ENCODE assay signal across 21 cellular contexts in genomic region chr14:29271669-29272068, GRCh38.
"Had no signal": no experiment of that assay in that cellular context is flagged by ENCODE, and none has a peak within 500 bp of the region (broad histone marks: within the 10 kb centered on the region; RNA-seq: fewer than 3 reads in every experiment).

No MANE protein-coding gene starts in this region.

- DNase-seq: Karpas-422, KG1, MG63, NCI-H1092, NCI-H1105 treated with DMSO at 0.1 percent for 48 hours, NCI-H1417 treated with DMSO at 0.1 percent for 48 hours, NCI-H146, NCI-H187 treated with DMSO at 0.1 percent for 48 hours, NCI-H2029 treated with DMSO at 0.1 percent for 48 hours, NCI-H345, NCI-H510A, NCI-H524 treated with DMSO at 0.1 percent for 48 hours, NCI-H69, NCI-H774, SHP77, SK-N-SH, SW 1271, T-cell, T-helper 17 cell had no signal

- ATAC-seq: Panc1, T-cell, T-helper 17 cell had no signal

- H3K4me2 ChIP-seq: SK-N-SH had no signal

- H3K9ac ChIP-seq: SK-N-SH had no signal

- H3K27ac ChIP-seq: RWPE1 had no signal

- H3K9me2 ChIP-seq: SK-N-SH had no signal

- H3K36me3 ChIP-seq: MG63 had no signal

- H3K9me3 ChIP-seq: MG63, SK-N-SH had no signal

- H3K27me3 ChIP-seq: MG63 had no signal

- H3K4me3 ChIP-seq: MG63 had no signal
